8 cellular contexts compared by ENCODE assay signal in genomic region chr3:184777566-184778356, GRCh38. TPM values are rescaled to one million over a fixed set of nuclear protein-coding genes. Genes with fewer than 3 reads are reported as not detected.
DNase-seq lines count a peak whose midpoint lies in the region; ATAC-seq and TF ChIP-seq lines count a peak whose summit lies in the region.

No MANE protein-coding gene starts in this region.

- no peaks in the 10 kb centered on the region for H3K36me3 ChIP-seq in CD8-positive, alpha-beta memory T cell (ENCODE audit: insufficient read depth, low read length)
- H3K36me3 ChIP-seq in GM23248 (ENCODE audit: low read depth) = no peaks in the 10 kb centered on the region
- H3K36me3 ChIP-seq in SJCRH30 = no peaks in the 10 kb centered on the region
- no peaks in the 10 kb centered on the region for H3K36me3 ChIP-seq in testis (ENCODE audit: low read depth, missing control alignments)

- in situ Hi-C loops in GM23248 (cut with MboI) = loop anchor here (25.0 kb wide), 1 partner anchor 415 kb away; the partner anchor contains the start of genes CLCN2 and POLR2H

- no peaks in the 10 kb centered on the region for H3K4me1 Mint-ChIP-seq in CD8-positive, alpha-beta memory T cell

- ATAC-seq in omental fat pad (ENCODE audit: low FRiP score) = peak; percentile 79

- no peaks in the 10 kb centered on the region for H4K20me1 ChIP-seq in GM23248 (ENCODE audit: insufficient read depth)

- CTCF ChIA-PET in CD8-positive, alpha-beta memory T cell (lab: Charles Lee) = interaction anchor here (0.8 to 2.6 kb wide), 11 partner anchors 9 to 228 kb away, joined by 3 to 8 read pairs (median 4); no protein-coding TSS in a partner anchor

- no peak overlapping the region for H3K4me3 Mint-ChIP-seq in CD8-positive, alpha-beta memory T cell

- 9 to 15% methylated on average over 11 of the region's 11 CpGs for WGBS in GM23248 (ENCODE audit: low coverage in 1 of 2, low lambda C conversion rate in 2 of 2, missing lambda C conversion rate in 2 of 2), 2 experiments
- 25 to 38% methylated on average over 4 to 11 of the region's 11 CpGs for WGBS in testis, 2 donors

- H3K27me3 Mint-ChIP-seq in CD8-positive, alpha-beta memory T cell = peaks cover 15 to 62% of the 10 kb centered on the region in 2 donors

- TF ChIP-seq POLR2A in testis (IDR thresholded peaks at IDR 0.05) = no peak

- no peaks in the 10 kb centered on the region for H3K79me2 ChIP-seq in GM23248 (ENCODE audit: insufficient read depth)

- no peaks in the 10 kb centered on the region for H3K9me2 ChIP-seq in GM23248 (ENCODE audit: insufficient read depth)

- no peaks in the 10 kb centered on the region for H3K9me3 Mint-ChIP-seq in CD8-positive, alpha-beta memory T cell

- H3K27ac ChIP-seq in CD8-positive, alpha-beta memory T cell (ENCODE audit: low read depth, low read length) = no peak overlapping the region
- H3K27ac ChIP-seq in GM23248 (no peak overlapping the region), SJCRH30 (no peak overlapping the region), testis (no peak overlapping the region)

- no peak overlapping the region for H3K27ac Mint-ChIP-seq in CD8-positive, alpha-beta memory T cell

- no peaks in the 10 kb centered on the region for H3F3A ChIP-seq in GM23248 (ENCODE audit: insufficient read depth)

- no peak overlapping the region for H3K4me3 ChIP-seq in CD8-positive, alpha-beta memory T cell (ENCODE audit: low read length)
- H3K4me3 ChIP-seq in GM23248 = no peak overlapping the region
- no peak overlapping the region for H3K4me3 ChIP-seq in SJCRH30
- no peak overlapping the region for H3K4me3 ChIP-seq in testis

- no peaks in the 10 kb centered on the region for H3K4me1 ChIP-seq in CD8-positive, alpha-beta memory T cell (ENCODE audit: insufficient read depth, low read length)
- H3K4me1 ChIP-seq in GM23248 (ENCODE audit: insufficient read depth) (peaks cover 25% of the 10 kb centered on the region), SJCRH30 (peaks cover 5% of the 10 kb centered on the region; the same call in 1 of the 2 replicates), testis (no peaks in the 10 kb centered on the region)

- H2AFZ ChIP-seq in GM23248 = no peak overlapping the region

- no peaks in the 10 kb centered on the region for H3K9me3 ChIP-seq in CD8-positive, alpha-beta memory T cell (ENCODE audit: low read length)
- H3K9me3 ChIP-seq in GM23248 (ENCODE audit: low read depth) (no peaks in the 10 kb centered on the region), SJCRH30 (replicated peaks) (no peaks in the 10 kb centered on the region), testis (no peaks in the 10 kb centered on the region)

- H3K4me2 ChIP-seq in GM23248 (ENCODE audit: unreplicated experiment) = no peak overlapping the region

- H3K36me3 Mint-ChIP-seq in CD8-positive, alpha-beta memory T cell = no peaks in the 10 kb centered on the region

- POLR2A ChIA-PET in CD8-positive, alpha-beta memory T cell (lab: Charles Lee) = interaction anchor here (1.3 kb wide), 1 partner anchor 217 kb away, joined by 4 read pairs; the partner anchor contains the start of gene EPHB3

- H3K27me3 ChIP-seq in CD8-positive, alpha-beta memory T cell (ENCODE audit: insufficient read depth, low read length, poor library complexity, severe bottlenecking) = peaks cover 8% of the 10 kb centered on the region
- no peaks in the 10 kb centered on the region; the same call in 1 of the 2 replicates for H3K27me3 ChIP-seq in GM23248 (replicated peaks; ENCODE audit: insufficient read depth)
- no peaks in the 10 kb centered on the region for H3K27me3 ChIP-seq in SJCRH30
- H3K27me3 ChIP-seq in testis = no peaks in the 10 kb centered on the region

- no peak overlapping the region for H3K9ac ChIP-seq in GM23248

- DNase-seq in CD8-positive, alpha-beta memory T cell = peak; percentile 60 to 85 (median 71)
- DNase-seq in GM23248 = peak; percentile 96
- DNase-seq in NAMALWA (ENCODE audit: low spot score) = peak; percentile 94
- peak; percentile 92 for DNase-seq in SJCRH30
- peak; percentile 61 for DNase-seq in activated effector memory CD4-positive, alpha-beta T cell treated with Interleukin-2 at 50 U/mL for 16 hours
- peak; percentile 81 for DNase-seq in foreskin melanocyte
- peak; percentile 94 for DNase-seq in omental fat pad (ENCODE audit: low spot score)
- peak; percentile 98 for DNase-seq in testis

- TF ChIP-seq CTCF in omental fat pad (IDR thresholded peaks at IDR 0.05) = peak in 1 of 3 donors; percentile 91
- TF ChIP-seq CTCF in testis (IDR thresholded peaks at IDR 0.05) = peak; percentile 90 to 97 (median 96)

- intact Hi-C loops in testis (cut with DNase I; ENCODE audit: low total_unique reads) = no loop called here

RNA-seq across cellular contexts. Expression of gene VPS8, which starts 34.2 kb away (rescaled TPM):
- total RNA-seq in CD8-positive, alpha-beta memory T cell = 10 to 100 TPM; 22.3 to 30.2 TPM
- 19.6 TPM for polyA plus RNA-seq in CD8-positive, alpha-beta memory T cell
- total RNA-seq in GM23248 (2014; rRNA removed; shearing (Covaris generic)) = 36.4 and 45.5 TPM in 2 replicates
- 17.0 and 17.8 TPM in 2 replicates for polyA plus RNA-seq in GM23248 (2016; fragmentation: Nextera tagmentation; extraction: Ambion mirVana)
- total RNA-seq in SJCRH30 (2014; rRNA removed; shearing (Covaris generic)) = 44.3 and 47.2 TPM in 2 replicates
- 10 to 100 TPM; 32.5 to 63.7 (median 45.6) TPM for total RNA-seq in omental fat pad
- 100 to 1,000 TPM in 1 of 2 donors, 10 to 100 TPM in 1; 88.0 to 127 TPM for total RNA-seq in testis
- 65.8 TPM for polyA plus RNA-seq in testis (ENCODE audit: insufficient read depth, low read depth, low replicate concordance)
